1 cellular context compared by ENCODE assay signal in genomic region chrX:41452972-41453371, GRCh38.
TF ChIP-seq lines count a peak whose summit lies in the region.

No MANE protein-coding gene starts in this region.

TF ChIP-seq in WTC11, 78 proteins besides CTCF, POLR2A, EP300 and RAD21 (continued from another document):
- TF ChIP-seq E2F4 (CRISPR knock-in tag; IDR thresholded peaks at IDR 0.05; ENCODE audit: borderline replicate concordance, low read depth) (no peak), E2F5 (CRISPR knock-in tag; IDR thresholded peaks at IDR 0.05) (no peak), ARID4B (CRISPR knock-in tag; IDR thresholded peaks at IDR 0.05; ENCODE audit: borderline replicate concordance) (no peak), ZNF425 (CRISPR knock-in tag; conservative IDR thresholded peaks at IDR 0.05) (no peak), ZNF317 (CRISPR knock-in tag; IDR thresholded peaks at IDR 0.05; ENCODE audit: borderline replicate concordance, low read depth) (no peak), NFYB (CRISPR knock-in tag; conservative IDR thresholded peaks at IDR 0.05; ENCODE audit: low read depth) (no peak), USF2 (CRISPR knock-in tag; IDR thresholded peaks at IDR 0.05) (no peak), PRRX2 (CRISPR knock-in tag; IDR thresholded peaks at IDR 0.05) (no peak), SP1 (CRISPR knock-in tag; conservative IDR thresholded peaks at IDR 0.05) (no peak), IRF2 (CRISPR knock-in tag; IDR thresholded peaks at IDR 0.05; ENCODE audit: borderline replicate concordance, low read depth) (no peak), NFATC4 (CRISPR knock-in tag; IDR thresholded peaks at IDR 0.05) (no peak), ZBTB21 (CRISPR knock-in tag; IDR thresholded peaks at IDR 0.05; ENCODE audit: borderline replicate concordance) (no peak), ZNF232 (CRISPR knock-in tag; IDR thresholded peaks at IDR 0.05) (no peak)
TF ChIP-seq in WTC11: peak in this region for 0.
